In genomic region chr1:33472349-33472980, GRCh38 we compare ENCODE assay signal across 8 cellular contexts. TPM values are rescaled to one million over a fixed set of nuclear protein-coding genes. Genes with fewer than 3 reads are reported as not detected.
DNase-seq lines count a peak whose midpoint lies in the region; ATAC-seq and TF ChIP-seq lines count a peak whose summit lies in the region.

TSS of gene ZSCAN20 (plus strand) at chr1:33472645. CDS start at chr1:33479289, 6,644 bp downstream.

- no peaks in the 10 kb centered on the region for H3K9me3 Mint-ChIP-seq in IgD-negative memory B cell

- peaks cover 13 to 16% (median 14%) of the 10 kb centered on the region in 3 donors for H3K4me1 Mint-ChIP-seq in IgD-negative memory B cell

- H3K27ac Mint-ChIP-seq in IgD-negative memory B cell: peak within 1 kb of the TSS; percentile 3 to 73 (median 7)

- H3K4me3 Mint-ChIP-seq in IgD-negative memory B cell: peak within 1 kb of the TSS; percentile 23 to 98 (median 92)

- no peaks in the 10 kb centered on the region for H3K36me3 Mint-ChIP-seq in IgD-negative memory B cell

- DNase-seq in DMS114 treated with DMSO at 0.1 percent for 48 hours (lab: John Stamatoyannopoulos, UW; ENCODE audit: unreplicated experiment) (peak; percentile 99), OCI-M2 (lab: John Stamatoyannopoulos, UW; ENCODE audit: unreplicated experiment) (peak; percentile 47), erythroblast (lab: John Stamatoyannopoulos, UW) (peak; percentile 93 to 96), mucosa of gallbladder (ENCODE audit: low spot score) (peak; percentile 98)
- DNase-seq in activated T-cell treated with anti-CD3 and anti-CD28 coated beads, Interleukin-2, amount 50 U/mL, for 1 hour: peak; percentile 81
- peak; percentile 84 for DNase-seq in stimulated activated CD8-positive, alpha-beta memory T cell treated with anti-CD3 and anti-CD28 coated beads, Interleukin-4, amount 100 ng/mL, for 24 hours (ENCODE audit: low read depth)

- peak; percentile 91 for ATAC-seq in GM21576 (IDR thresholded peaks at IDR 0.05; ENCODE audit: unreplicated experiment)

- H3K27me3 Mint-ChIP-seq in IgD-negative memory B cell: no peaks in the 10 kb centered on the region

- peak; percentile 43 for TF ChIP-seq POLR2A in erythroblast (IDR thresholded peaks at IDR 0.05; ENCODE audit: low read length)

RNA-seq across cellular contexts. Expression of gene ZSCAN20, which starts in this region (rescaled TPM):
- 0.45 TPM for polyA plus RNA-seq in IgD-negative memory B cell
- total RNA-seq in mucosa of gallbladder: 9.4 TPM

Comparison
In these comparisons a context has a peak if more than half of its experiments do, and no peak if none do; other contexts are left out.
1. Peak in every context shown above with its lines: DNase-seq and ATAC-seq.
2. DNase-seq: peak in every context shown above with its lines; median percentile 99 in DMS114 treated with DMSO at 0.1 percent for 48 hours; 98 in mucosa of gallbladder; 94 in erythroblast; 84 in stimulated activated CD8-positive, alpha-beta memory T cell treated with anti-CD3 and anti-CD28 coated beads, Interleukin-4, amount 100 ng/mL, for 24 hours; 81 in activated T-cell treated with anti-CD3 and anti-CD28 coated beads, Interleukin-2, amount 50 U/mL, for 1 hour; 47 in OCI-M2.